In the genomic region with DNA sequence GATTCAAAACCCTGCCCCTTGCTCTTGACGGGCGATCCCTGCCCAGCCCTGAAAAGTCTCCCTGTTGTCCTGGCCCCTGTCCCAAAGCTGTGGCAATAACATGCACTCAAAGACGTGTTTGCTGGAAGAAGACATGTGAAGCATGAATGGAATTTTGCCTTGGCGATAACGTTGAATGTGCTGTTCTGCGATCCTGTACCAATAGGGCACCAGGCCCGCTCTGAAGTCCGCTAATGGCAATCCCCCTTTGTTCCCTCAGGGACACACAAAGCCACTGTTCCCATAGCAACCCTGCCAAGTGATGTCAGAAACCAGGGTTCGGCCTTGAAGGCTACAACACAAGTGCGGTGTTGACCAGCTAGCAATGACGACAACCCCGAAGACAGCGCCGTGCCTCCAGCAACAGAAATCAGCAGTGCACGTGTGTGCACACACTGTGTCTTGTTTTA, we compare ENCODE assay signal across 9 cellular contexts.
DNase-seq lines count a peak whose midpoint lies in the region; ATAC-seq, FAIRE-seq and TF ChIP-seq lines count a peak whose summit lies in the region.
"Had no signal": no experiment of that assay in that cellular context is flagged by ENCODE, and none has a peak within 500 bp of the region (broad histone marks: within the 10 kb centered on the region; RNA-seq: fewer than 3 reads in every experiment).

No MANE protein-coding gene starts in this region.

- no peak overlapping the region for H3K56ac ChIP-seq in H1 (replicated peaks; ENCODE audit: insufficient read length, low read depth, low read length)

- H3K4me1 ChIP-seq in H1 (replicated peaks in 1 of 4; ENCODE audit: control insufficient read depth in 3 of 4, insufficient read depth in 4 of 4, low read length in 3 of 4) = peaks cover 5 to 30% (median 13%) of the 10 kb centered on the region in 4 experiments
- no peaks in the 10 kb centered on the region for H3K4me1 ChIP-seq in left lung
- H3K4me1 ChIP-seq in smooth muscle cell (ENCODE audit: low read depth) = peaks cover 5% of the 10 kb centered on the region

- no peaks in the 10 kb centered on the region for H3K79me2 ChIP-seq in H1 (ENCODE audit: control insufficient read depth in 1 of 2, insufficient read depth in 2 of 2, low read length in 2 of 2)
- H3K79me2 ChIP-seq in smooth muscle cell (ENCODE audit: low read depth) = no peaks in the 10 kb centered on the region

- H3K79me1 ChIP-seq in H1 (ENCODE audit: low read depth, low read length) = no peaks in the 10 kb centered on the region

- POLR2A ChIA-PET in H1 (lab: Charles Lee; ENCODE audit: partially characterized antibody) = no interaction called here

- DNase-seq in NCI-H146 (lab: John Stamatoyannopoulos, UW) = peak; percentile 79
- peak in 1 of 2 experiments; percentile 67 for DNase-seq in H1 (ENCODE audit: low read depth in 1 of 2, low spot score in 2 of 2)
- peak in 1 of 2 donors; percentile 65 for DNase-seq in left lung
- no peak for DNase-seq in smooth muscle cell (lab: John Stamatoyannopoulos, UW; ENCODE audit: unreplicated experiment)
- DNase-seq in stimulated activated CD4-positive, alpha-beta T cell treated with anti-CD3 and anti-CD28 coated beads, Interleukin-15, amount 100 ng/mL, for 24 hours = no peak
- DNase-seq in amniotic stem cell (lab: John Stamatoyannopoulos, UW) = no peak
- DNase-seq in cortex of kidney (lab: John Stamatoyannopoulos, UW) = no peak
- DNase-seq: NCI-H1105 had no signal

- no peak overlapping the region for H2BK120ac ChIP-seq in H1 (replicated peaks; ENCODE audit: low read depth, low read length)

- H2BK5ac ChIP-seq in H1 (ENCODE audit: low read depth, low read length) = no peak overlapping the region; the same call in 1 of the 2 replicates

- no peak overlapping the region for H4K8ac ChIP-seq in H1 (ENCODE audit: extremely low read depth, insufficient read depth, low read length)

- H2BK15ac ChIP-seq in H1 (ENCODE audit: low read length) = no peak overlapping the region

- H3K14ac ChIP-seq in H1 (ENCODE audit: insufficient read length) = no peak overlapping the region

- FAIRE-seq in H1 (lab: Jason Lieb, UNC) = peak; percentile 19

- H3K9ac ChIP-seq in H1 (replicated peaks in 1 of 4; ENCODE audit: extremely low read depth in 1 of 4, low read depth in 3 of 4, low read length in 3 of 4) (no peak overlapping the region), smooth muscle cell (ENCODE audit: low read depth) (peak overlapping the region; percentile 49)

- no peak overlapping the region for H3K4me2 ChIP-seq in H1 (ENCODE audit: insufficient read depth in 1 of 2, low read depth in 2 of 2, low read length in 2 of 2)
- peak overlapping the region; percentile 5 for H3K4me2 ChIP-seq in smooth muscle cell

- H3K4ac ChIP-seq in H1 (replicated peaks; ENCODE audit: insufficient read length, low read depth, low read length) = no peak overlapping the region

- H3K27me3 ChIP-seq in H1 (replicated peaks in 1 of 4; ENCODE audit: control insufficient read depth in 3 of 4, extremely low read depth in 1 of 4, insufficient read depth in 3 of 4, low read length in 3 of 4) = no peaks in the 10 kb centered on the region
- H3K27me3 ChIP-seq in left lung = no peaks in the 10 kb centered on the region
- H3K27me3 ChIP-seq in smooth muscle cell (ENCODE audit: low read depth) = no peaks in the 10 kb centered on the region

- TF ChIP-seq RAD21 in H1 (IDR thresholded peaks at IDR 0.05 in 1 of 2, conservative IDR thresholded peaks at IDR 0.05 in 1 of 2; ENCODE audit: low read depth in 2 of 2, low read length in 2 of 2) = no peak

- peak overlapping the region; percentile 73; the same call in 1 of the 2 replicates for H2BK12ac ChIP-seq in H1 (ENCODE audit: low read depth, low read length)

- CTCF ChIA-PET in H1 (lab: Charles Lee; ENCODE audit: partially characterized antibody) = interaction anchor here (0.6 to 1.2 kb wide), 2 partner anchors 12 to 359 kb away, joined by 5 to 7 read pairs; no protein-coding TSS in a partner anchor

- no peaks in the 10 kb centered on the region for H3K9me3 ChIP-seq in H1 (ENCODE audit: insufficient read depth in 2 of 2, low read depth in 1 of 2, low read length in 1 of 2)
- H3K9me3 ChIP-seq in left lung = no peaks in the 10 kb centered on the region
- no peaks in the 10 kb centered on the region for H3K9me3 ChIP-seq in smooth muscle cell (replicated peaks; ENCODE audit: low read depth)

- H4K91ac ChIP-seq in H1 (replicated peaks; ENCODE audit: insufficient read length, low read length) = no peak overlapping the region

- intact Hi-C loops in left lung (cut with DNase I) = no loop called here

- no peak overlapping the region for H3K23ac ChIP-seq in H1 (ENCODE audit: insufficient read length)

- H4K5ac ChIP-seq in H1 (ENCODE audit: insufficient read length, low read depth, low read length) = no peak overlapping the region

- no peaks in the 10 kb centered on the region for H3K23me2 ChIP-seq in H1 (ENCODE audit: low read depth, low read length)

- no peak for TF ChIP-seq EP300 in H1 (IDR thresholded peaks at IDR 0.05; ENCODE audit: borderline replicate concordance in 1 of 2, low read depth in 2 of 2, low read length in 2 of 2)

- H3K27ac ChIP-seq in H1 (ENCODE audit: low read depth, low read length) (no peak overlapping the region), left lung (peak overlapping the region; percentile 40 to 45), smooth muscle cell (ENCODE audit: low read depth) (peak overlapping the region; percentile 67)

- no peak for TF ChIP-seq POLR2A in H1 (IDR thresholded peaks at IDR 0.05; ENCODE audit: control extremely low read depth in 1 of 2, low read depth in 2 of 2, low read length in 2 of 2)

- H2AK5ac ChIP-seq in H1 (ENCODE audit: low read depth, low read length) = no peak overlapping the region; the same call in 1 of the 2 replicates

- no peak overlapping the region for H2BK20ac ChIP-seq in H1 (ENCODE audit: low read length)

- H4K20me1 ChIP-seq in H1 (replicated peaks in 1 of 2; ENCODE audit: control insufficient read depth in 1 of 2, insufficient read depth in 2 of 2, low read length in 2 of 2) (no peaks in the 10 kb centered on the region), smooth muscle cell (ENCODE audit: low read depth) (no peaks in the 10 kb centered on the region)

- H3K4me3 ChIP-seq in H1 (ENCODE audit: extremely low read depth in 1 of 4, insufficient read depth in 2 of 4, low read depth in 3 of 4, low read length in 4 of 4) = peak overlapping the region in 1 of 4 experiments; percentile 19; a peak in 1 of 8 replicates
- no peak overlapping the region for H3K4me3 ChIP-seq in left lung
- H3K4me3 ChIP-seq in smooth muscle cell = no peak overlapping the region

- no peak overlapping the region for H3K18ac ChIP-seq in H1 (ENCODE audit: extremely low read depth, low read length)

- WGBS in H1 (ENCODE audit: extremely low coverage in 1 of 2, insufficient coverage in 1 of 2, insufficient read length in 1 of 2, insufficient replicate concordance in 2 of 2, low coverage in 1 of 2, low lambda C conversion rate in 2 of 2, missing lambda C conversion rate in 1 of 2), 2 experiments = 78% methylated on average over 15 of the region's 15 CpGs; no CpG with 5 or more reads in 1 of the 2 experiments
- WGBS in smooth muscle cell (ENCODE audit: low lambda C conversion rate) = 43% methylated on average over 15 of the region's 15 CpGs

- no peaks in the 10 kb centered on the region for H3F3A ChIP-seq in smooth muscle cell (ENCODE audit: low read depth)

- H2AFZ ChIP-seq in H1 (ENCODE audit: low read length) = 0 out of 2 replicates have a peak overlapping the region, but pooled peaks have one; percentile 81
- H2AFZ ChIP-seq in smooth muscle cell (ENCODE audit: low read depth) = no peak overlapping the region

- TF ChIP-seq CTCF in H1 (IDR thresholded peaks at IDR 0.05; ENCODE audit: control extremely low read depth in 1 of 3, insufficient read depth in 1 of 3, low read depth in 1 of 3, low read length in 3 of 3) (no peak), left lung (IDR thresholded peaks at IDR 0.05) (no peak), smooth muscle cell (IDR thresholded peaks at IDR 0.05; ENCODE audit: borderline replicate concordance, insufficient read depth, poor library complexity, severe bottlenecking) (no peak)

- ATAC-seq in left lung = peak; percentile 79
- ATAC-seq in HG03571 (IDR thresholded peaks at IDR 0.05; ENCODE audit: unreplicated experiment) = no peak

- H3K36me3 ChIP-seq in H1 (ENCODE audit: control insufficient read depth in 2 of 4, insufficient read depth in 4 of 4, low read length in 3 of 4) (no peaks in the 10 kb centered on the region), left lung (no peaks in the 10 kb centered on the region), smooth muscle cell (ENCODE audit: low read depth) (no peaks in the 10 kb centered on the region)

TF ChIP-seq in H1, 55 proteins besides CTCF, POLR2A, EP300 and RAD21:
- 0 out of 4 replicates have a peak, but pooled peaks of 1 of the 2 experiments have one; percentile 17 for TF ChIP-seq SIN3A (conservative IDR thresholded peaks at IDR 0.05 in 1 of 2, IDR thresholded peaks at IDR 0.05 in 1 of 2; ENCODE audit: low read depth in 1 of 2, low read length in 2 of 2)
- TF ChIP-seq CHD1 (IDR thresholded peaks at IDR 0.05; ENCODE audit: low read depth, low read length) = no peak
- no peak for TF ChIP-seq TAF1 (IDR thresholded peaks at IDR 0.05; ENCODE audit: low read depth, low read length)
- TF ChIP-seq CREB1 (IDR thresholded peaks at IDR 0.05) = peak; percentile 48; the same call in 1 of the 2 replicates
